In the genomic region with DNA sequence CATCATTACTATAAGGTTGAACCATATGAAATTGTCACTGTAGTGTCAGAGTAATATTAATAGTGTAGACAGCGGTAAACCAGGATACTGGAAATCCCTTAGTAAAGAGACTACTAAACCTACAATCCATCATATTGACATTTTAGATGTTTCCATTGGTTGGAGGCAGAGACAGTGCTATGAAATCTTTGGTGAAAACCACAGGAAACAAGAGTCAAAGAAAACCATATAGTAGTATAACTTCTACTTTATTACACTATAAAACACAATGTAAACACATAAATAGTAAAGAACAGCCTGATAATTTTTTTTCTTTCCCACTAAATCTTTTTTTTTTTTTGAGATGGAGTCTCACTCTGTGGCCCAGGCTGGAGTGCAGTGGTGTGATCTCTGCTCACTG, we compare ENCODE assay signal across 16 cellular contexts.
"Had no signal": no experiment of that assay in that cellular context is flagged by ENCODE, and none has a peak within 500 bp of the region (broad histone marks: within the 10 kb centered on the region; RNA-seq: fewer than 3 reads in every experiment).

No MANE protein-coding gene starts in this region.

- H3K4me3 Mint-ChIP-seq: activated naive CD4-positive, alpha-beta T cell treated with anti-CD3 and anti-CD28 coated beads for 36 hours; natural killer cell had no signal

- H3K36me3 ChIP-seq: ascending aorta, gastroesophageal sphincter, lower lobe of right lung, vagina, WERI-Rb-1 had no signal

- H3K9me3 Mint-ChIP-seq: activated naive CD4-positive, alpha-beta T cell treated with anti-CD3 and anti-CD28 coated beads for 36 hours; natural killer cell had no signal

- DNase-seq: activated CD4-positive, alpha-beta T cell treated with anti-CD3 and anti-CD28 coated beads, Interleukin-2, amount 50 U/mL, for 48 hours; activated naive CD4-positive, alpha-beta T cell treated with anti-CD3 and anti-CD28 coated beads for 36 hours; activated T-cell treated with anti-CD3 and anti-CD28 coated beads, Interleukin-2, amount 50 U/mL, for 1 hour; lower lobe of right lung; natural killer cell; retina; stimulated activated CD4-positive, alpha-beta T cell treated with anti-CD3 and anti-CD28 coated beads, Interleukin-2, amount 100 ng/mL, for 24 hours; stimulated activated naive CD4-positive, alpha-beta T cell treated with Interleukin-2 at 50 U/mL for 16 hours; SW 1271; T-helper 2 cell; trophoblast cell; WERI-Rb-1 had no signal

- H3K36me3 Mint-ChIP-seq: natural killer cell had no signal

- H3K27ac Mint-ChIP-seq: activated naive CD4-positive, alpha-beta T cell treated with anti-CD3 and anti-CD28 coated beads for 36 hours; natural killer cell had no signal

- H3K9me3 ChIP-seq: ascending aorta, gastroesophageal sphincter, lower lobe of right lung, vagina had no signal

- H3K27ac ChIP-seq: ascending aorta, coronary artery, gastroesophageal sphincter, lower lobe of right lung, vagina, WERI-Rb-1 had no signal

- ATAC-seq: gastroesophageal sphincter, lower lobe of right lung, natural killer cell had no signal

- H3K4me3 ChIP-seq: ascending aorta, coronary artery, gastroesophageal sphincter, lower lobe of right lung, vagina had no signal
